Comparison of ENCODE assay signal across 8 cellular contexts in genomic region chr10:75233444-75234016, GRCh38.
DNase-seq lines count a peak whose midpoint lies in the region; ATAC-seq and TF ChIP-seq lines count a peak whose summit lies in the region.

No MANE protein-coding gene starts in this region.

- peaks cover 25% of the 10 kb centered on the region for H3K36me3 ChIP-seq in neutrophil

- ATAC-seq in GM18907 (IDR thresholded peaks at IDR 0.05; ENCODE audit: unreplicated experiment) (no peak), GM18870 (IDR thresholded peaks at IDR 0.05; ENCODE audit: unreplicated experiment) (no peak)

- H3K27ac ChIP-seq in neutrophil, result peak overlapping the region; percentile 89

- H3K9me3 ChIP-seq in neutrophil, result no peaks in the 10 kb centered on the region

- H3K27me3 ChIP-seq in neutrophil, result no peaks in the 10 kb centered on the region

- TF ChIP-seq POLR2A in NB4 (IDR thresholded peaks at IDR 0.05; ENCODE audit: extremely low read depth, insufficient read length), result no peak

- peak; percentile 12 for DNase-seq in DMS 273 treated with DMSO at 0.1 percent for 48 hours (lab: John Stamatoyannopoulos, UW)
- peak; percentile 48 for DNase-seq in NB4 (ENCODE audit: low read depth)
- DNase-seq in cerebellar cortex (ENCODE audit: low spot score), result peak; percentile 50
- DNase-seq in NCI-H187 (lab: John Stamatoyannopoulos, UW), result no peak
- no peak for DNase-seq in kidney glomerular epithelial cell (lab: John Stamatoyannopoulos, UW)

- TF ChIP-seq CTCF in NB4 (IDR thresholded peaks at IDR 0.05; ENCODE audit: low read depth, low read length) (no peak), neutrophil (IDR thresholded peaks at IDR 0.05) (no peak)

- H3K4me1 ChIP-seq in neutrophil (ENCODE audit: control insufficient read depth in 1 of 2, insufficient read depth in 1 of 2, low read depth in 1 of 2, low read length in 1 of 2), result peaks cover 22 to 27% of the 10 kb centered on the region in 2 experiments

- H3K4me3 ChIP-seq in NB4 (ENCODE audit: low read depth, low read length) (peak overlapping the region; percentile 51), neutrophil (ENCODE audit: low read depth in 1 of 2, low read length in 1 of 2) (peak overlapping the region; percentile 86 to 99)

Comparison
In these comparisons a context has a peak if more than half of its experiments do, and no peak if none do; other contexts are left out.
1. DNase-seq: peak in DMS 273 treated with DMSO at 0.1 percent for 48 hours (single experiment), NB4 (single experiment) and cerebellar cortex (single experiment); none in NCI-H187 (0 of 2) and kidney glomerular epithelial cell (single experiment).